Comparison of ENCODE assay signal across 12 cellular contexts in the genomic region with DNA sequence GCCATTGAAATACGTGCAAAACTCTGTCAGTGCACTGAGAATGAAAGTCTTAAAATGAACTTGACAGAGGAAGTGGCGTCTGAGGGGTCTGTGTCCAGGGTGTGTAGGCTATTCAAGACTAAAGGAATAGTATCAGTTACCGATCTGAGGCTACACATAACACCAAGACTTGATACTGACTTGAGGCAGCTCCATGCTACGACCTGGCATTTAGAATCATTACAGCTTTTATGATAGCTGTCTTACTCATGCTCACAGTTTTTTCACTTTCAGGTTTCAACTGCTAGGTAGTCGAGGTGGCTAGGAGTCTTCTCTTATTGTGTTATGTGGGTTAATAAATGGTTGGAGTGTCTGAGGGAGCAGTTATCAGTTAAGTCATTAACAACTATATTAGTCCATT.
A peak's percentile ranks its signal among the peaks of the same experiment; 100 is the strongest.
DNase-seq lines count a peak whose midpoint lies in the region; ATAC-seq lines count a peak whose summit lies in the region.
"Had no signal": no experiment of that assay in that cellular context is flagged by ENCODE, and none has a peak within 500 bp of the region (broad histone marks: within the 10 kb centered on the region; RNA-seq: fewer than 3 reads in every experiment).

No MANE protein-coding gene starts in this region.

- ATAC-seq in GM18519 (IDR thresholded peaks at IDR 0.05; ENCODE audit: low FRiP score, unreplicated experiment) (peak; percentile 77), GM19397 (IDR thresholded peaks at IDR 0.05; ENCODE audit: unreplicated experiment) (peak; percentile 74), HG02798 (IDR thresholded peaks at IDR 0.05; ENCODE audit: poor library complexity, unreplicated experiment) (peak; percentile 70), HG03460 (IDR thresholded peaks at IDR 0.05; ENCODE audit: unreplicated experiment) (peak; percentile 80), sciatic nerve (no peak)
- ATAC-seq: T-cell had no signal

- DNase-seq in NCI-H187 (lab: John Stamatoyannopoulos, UW) (no peak), sciatic nerve (ENCODE audit: low spot score) (no peak), T1000 (lab: John Stamatoyannopoulos, UW) (no peak), DMS153 treated with DMSO at 0.1 percent for 48 hours (lab: John Stamatoyannopoulos, UW; ENCODE audit: unreplicated experiment) (no peak)
- DNase-seq: aorta, mammary epithelial cell, NCI-H1436 treated with DMSO at 0.1 percent for 48 hours, T-cell had no signal

- intact Hi-C loops in sciatic nerve (cut with DNase I) = no loop called here
